8 cellular contexts compared by ENCODE assay signal in the genomic region with DNA sequence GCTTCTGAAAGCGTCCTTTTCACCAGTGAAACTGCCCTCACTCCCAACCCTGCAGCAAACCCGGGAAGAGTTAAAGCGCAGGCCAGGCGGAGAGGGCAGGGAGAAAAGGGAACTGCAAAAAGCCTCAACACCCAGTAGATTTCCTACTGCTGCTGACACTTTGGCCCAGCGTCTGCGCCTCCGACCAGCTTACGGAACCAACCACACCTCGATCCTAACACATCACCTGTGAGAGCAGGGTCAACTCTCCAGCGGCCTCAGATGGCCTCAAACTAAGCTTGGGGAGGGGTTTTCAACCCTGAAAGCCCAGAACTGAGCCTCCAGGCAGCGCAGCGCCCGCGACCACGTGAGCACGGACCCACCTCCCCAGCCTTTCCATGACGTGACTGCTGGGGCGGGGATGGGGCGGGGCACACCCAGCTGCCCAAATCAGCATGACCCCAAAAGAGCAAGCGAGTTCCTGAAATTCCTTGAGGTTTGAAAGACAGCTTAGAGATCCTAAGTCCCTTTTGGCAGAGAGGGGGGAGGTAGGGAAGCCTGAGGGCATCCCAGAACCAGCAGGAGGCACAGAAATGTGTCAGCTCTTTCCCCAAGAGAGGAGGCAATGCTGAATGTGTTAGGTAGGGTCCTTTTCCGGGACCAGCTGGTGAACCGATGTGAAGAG. TPM values are rescaled to one million over a fixed set of nuclear protein-coding genes. Genes with fewer than 3 reads are reported as not detected.
DNase-seq lines count a peak whose midpoint lies in the region; ATAC-seq and TF ChIP-seq lines count a peak whose summit lies in the region.

No MANE protein-coding gene starts in this region.

- H3K27me3 ChIP-seq in A673 (replicated peaks; ENCODE audit: insufficient read depth, low read depth, low read length, poor library complexity) (no peaks in the 10 kb centered on the region), left lung (no peaks in the 10 kb centered on the region)

- no peak overlapping the region for H3K27ac ChIP-seq in A673 (ENCODE audit: low read depth, low read length, poor library complexity, severe bottlenecking)
- peak overlapping the region; percentile 81 to 97 for H3K27ac ChIP-seq in left lung

- no peaks in the 10 kb centered on the region for H3K9me3 ChIP-seq in A673 (ENCODE audit: low read depth, low read length, poor library complexity, severe bottlenecking)
- H3K9me3 ChIP-seq in left lung, result no peaks in the 10 kb centered on the region

- TF ChIP-seq CTCF in A673 (conservative IDR thresholded peaks at IDR 0.05; ENCODE audit: low read depth, low read length), result no peak
- TF ChIP-seq CTCF in left lung (IDR thresholded peaks at IDR 0.05), result no peak

- intact Hi-C loops in A673 (cut with micrococcal nuclease; ENCODE audit: unreplicated experiment) (no loop called here), left lung (cut with DNase I) (no loop called here)

- peak; percentile 47 for ATAC-seq in GM19397 (IDR thresholded peaks at IDR 0.05; ENCODE audit: unreplicated experiment)
- ATAC-seq in left lung, result peak; percentile 90

- no TSS peak for BruUV-seq in A673 (replicated peaks; lab: Mats Ljungman, UMichigan)

- DNase-seq in A673 (ENCODE audit: low spot score) (peak; percentile 83), KG1 (lab: John Stamatoyannopoulos, UW) (peak; percentile 49), dermis microvascular lymphatic vessel endothelial cell (ENCODE audit: low read depth in 2 of 2) (peak; percentile 47 to 56), left lung (peak; percentile 90 to 94), SK-N-DZ (ENCODE audit: low spot score) (no peak)
- peak; percentile 69 to 75 for DNase-seq in activated CD4-positive, alpha-beta T cell treated with anti-CD3 and anti-CD28 coated beads, Interleukin-2, amount 50 U/mL, for 24 hours (ENCODE audit: low read depth in 1 of 2, low spot score in 1 of 2)
- DNase-seq in stimulated activated CD4-positive, alpha-beta T cell treated with anti-CD3 and anti-CD28 coated beads, Interleukin-2, amount 100 ng/mL, for 24 hours, result peak; percentile 83 to 84

- H3K4me3 ChIP-seq in A673 (ENCODE audit: low read depth, low read length, poor library complexity, severe bottlenecking) (peak overlapping the region; percentile 10), left lung (peak overlapping the region; percentile 16 to 47)

- POLR2A ChIA-PET in A673 (lab: Charles Lee; ENCODE audit: low non-redundant PET), result no interaction called here

- H3K36me3 ChIP-seq in A673 (ENCODE audit: insufficient read depth, low read length, poor library complexity, severe bottlenecking) (no peaks in the 10 kb centered on the region), left lung (no peaks in the 10 kb centered on the region)

- CTCF ChIA-PET in A673 (lab: Charles Lee), result no interaction called here

- H3K4me1 ChIP-seq in A673 (ENCODE audit: insufficient read depth, low read length, poor library complexity, severe bottlenecking), result peaks cover 24% of the 10 kb centered on the region
- peaks cover 24 to 90% of the 10 kb centered on the region in 2 donors for H3K4me1 ChIP-seq in left lung

RNA-seq across cellular contexts. Expression of a gene that starts 59.1 kb away (rescaled TPM):
- total RNA-seq in A673 (2021) (12.5 and 14.1 TPM in 2 replicates), dermis microvascular lymphatic vessel endothelial cell (23.6 and 31.6 TPM in 2 replicates), left lung (10 to 100 TPM; 25.0 to 34.6 TPM)
- not detected in 2 replicates for polyA plus RNA-seq in SK-N-DZ (2014; cell fraction: cytosol; rRNA removed)
- polyA plus RNA-seq in SK-N-DZ (2014; cell fraction: nucleus; rRNA removed), result not detected in 2 replicates
